Comparison of ENCODE assay signal across 9 cellular contexts in genomic region chr20:43681991-43682410, GRCh38. TPM values are rescaled to one million over a fixed set of nuclear protein-coding genes. Genes with fewer than 3 reads are reported as not detected.
DNase-seq lines count a peak whose midpoint lies in the region; ATAC-seq and TF ChIP-seq lines count a peak whose summit lies in the region.
"Had no signal": no experiment of that assay in that cellular context is flagged by ENCODE, and none has a peak within 500 bp of the region (broad histone marks: within the 10 kb centered on the region; RNA-seq: fewer than 3 reads in every experiment).

No MANE protein-coding gene starts in this region.

- no peaks in the 10 kb centered on the region for H3K27me3 ChIP-seq in duodenal mucosa (ENCODE audit: control insufficient read depth in 1 of 2, insufficient read depth in 2 of 2, low read length in 2 of 2)

- no peak for DNase-seq in Calu3
- no peak for DNase-seq in central memory CD4-positive, alpha-beta T cell
- no peak for DNase-seq in left lobe of liver (ENCODE audit: low spot score)
- no peak for DNase-seq in substantia nigra (lab: John Stamatoyannopoulos, UW)

- H3K4me1 ChIP-seq in duodenal mucosa (ENCODE audit: control insufficient read depth in 1 of 2, insufficient read depth in 2 of 2, low read length in 2 of 2), result no peaks in the 10 kb centered on the region

- CTCF ChIA-PET in Calu3 (lab: Charles Lee), result no interaction called here

- no peak overlapping the region for H3K4me3 Mint-ChIP-seq in Calu3 (ENCODE audit: low read depth, unreplicated experiment)

- ATAC-seq in GM21381 (IDR thresholded peaks at IDR 0.05; ENCODE audit: unreplicated experiment), result peak; percentile 90
- ATAC-seq in HG03442 (IDR thresholded peaks at IDR 0.05; ENCODE audit: unreplicated experiment), result peak; percentile 87
- no peak for ATAC-seq in left lobe of liver

- no peaks in the 10 kb centered on the region for H3K9me3 Mint-ChIP-seq in Calu3 (ENCODE audit: low read depth, unreplicated experiment)

- H3K36me3 Mint-ChIP-seq in Calu3 (ENCODE audit: insufficient read depth, unreplicated experiment), result peaks cover 27% of the 10 kb centered on the region

- no peaks in the 10 kb centered on the region for H3K9me3 ChIP-seq in duodenal mucosa (ENCODE audit: control insufficient read depth in 1 of 2, low read length in 2 of 2)

- H3K4me3 ChIP-seq in duodenal mucosa (ENCODE audit: low read depth in 1 of 2, low read length in 2 of 2), result no peak overlapping the region
- H3K4me3 ChIP-seq: skin epidermis had no signal

- no peak for TF ChIP-seq CTCF in Calu3 (IDR thresholded peaks at IDR 0.05; ENCODE audit: unreplicated experiment)

- peak; percentile 28 for TF ChIP-seq POLR2A in GM15510 (IDR thresholded peaks at IDR 0.05; ENCODE audit: borderline replicate concordance, extremely low read depth, insufficient read length)

- H3K27ac ChIP-seq in duodenal mucosa (ENCODE audit: low read depth, low read length) (peak overlapping the region; percentile 47), substantia nigra (ENCODE audit: low read depth, low read length, poor library complexity, severe bottlenecking) (no peak overlapping the region)

- H3K36me3 ChIP-seq in duodenal mucosa (ENCODE audit: control insufficient read depth in 1 of 2, insufficient read depth in 2 of 2, low read length in 2 of 2), result no peaks in the 10 kb centered on the region

- intact Hi-C loops in Calu3 (cut with micrococcal nuclease; ENCODE audit: unreplicated experiment), result no loop called here

- H3K9ac ChIP-seq in duodenal mucosa (ENCODE audit: low read depth in 1 of 2, low read length in 2 of 2), result no peak overlapping the region

- H3K4me1 Mint-ChIP-seq in Calu3 (ENCODE audit: low read depth, unreplicated experiment), result no peaks in the 10 kb centered on the region

- H3K27me3 Mint-ChIP-seq in Calu3 (ENCODE audit: unreplicated experiment), result no peaks in the 10 kb centered on the region

- BruUV-seq in Calu3 (replicated peaks; lab: Mats Ljungman, UMichigan), result no TSS peak

- no peak overlapping the region for H3K27ac Mint-ChIP-seq in Calu3 (ENCODE audit: unreplicated experiment)

RNA-seq across cellular contexts. Expression of gene MYBL2, which starts 15.1 kb away (rescaled TPM):
- 113 and 125 TPM in 2 replicates for total RNA-seq in Calu3 (2022)
- total RNA-seq in left lobe of liver, result 0.63 TPM

RNA-seq across cellular contexts. Expression of gene GTSF1L, which starts 44.8 kb away (rescaled TPM):
- not detected in 2 replicates for total RNA-seq in Calu3 (2022)
- not detected for total RNA-seq in left lobe of liver

Comparison
In these comparisons a context has a peak if more than half of its experiments do, and no peak if none do; other contexts are left out.
1. RNA of gene MYBL2, which starts 15.1 kb away (total RNA-seq): 113 to 125 TPM in Calu3; 0.63 TPM in left lobe of liver (single experiment); every median in the first group is over 10 times any median in the second.